Comparison of ENCODE assay signal across 19 cellular contexts in the genomic region with DNA sequence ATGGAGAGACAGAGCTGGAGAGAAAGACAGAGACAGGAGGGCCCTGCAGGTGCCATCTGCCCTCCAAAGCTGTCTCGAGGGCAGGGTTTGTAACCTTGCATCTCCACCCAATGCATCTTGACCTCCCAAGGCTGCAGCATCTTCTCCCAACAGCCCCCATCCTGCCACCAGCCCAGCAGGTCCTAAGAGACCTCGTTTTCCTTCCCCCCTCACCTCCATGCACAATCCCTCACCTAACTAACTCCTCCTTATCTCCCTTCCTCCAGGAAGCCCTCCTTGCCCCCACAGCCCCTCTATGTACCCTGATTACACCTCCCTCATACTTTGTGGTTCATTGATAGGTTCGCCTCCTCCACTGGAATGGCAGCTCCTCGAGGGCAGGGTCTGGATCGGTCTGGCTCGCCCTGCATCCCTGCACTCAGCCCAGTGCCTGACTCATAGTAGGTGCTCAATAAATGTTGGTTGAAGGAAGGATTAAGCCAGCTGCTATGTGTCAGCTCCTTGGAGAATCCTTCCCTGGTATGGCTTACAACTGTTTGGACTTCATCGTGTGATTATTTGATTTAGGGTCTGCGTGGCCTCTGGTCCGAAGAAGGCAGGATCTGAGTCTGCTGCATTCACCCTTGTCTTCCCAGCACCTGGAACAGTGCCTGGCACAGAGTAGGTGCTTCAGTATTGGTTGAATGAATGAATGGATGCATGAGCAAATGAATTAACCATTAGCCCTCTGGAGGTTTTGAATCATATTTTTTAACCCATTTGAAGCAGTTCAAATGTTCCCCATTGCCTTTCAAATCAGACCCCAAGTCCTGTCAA.
DNase-seq lines count a peak whose midpoint lies in the region; ATAC-seq and TF ChIP-seq lines count a peak whose summit lies in the region.
"Had no signal": no experiment of that assay in that cellular context is flagged by ENCODE, and none has a peak within 500 bp of the region (broad histone marks: within the 10 kb centered on the region; RNA-seq: fewer than 3 reads in every experiment).

No MANE protein-coding gene starts in this region.

- no peak for TF ChIP-seq EP300 in sigmoid colon (IDR thresholded peaks at IDR 0.05)

- no peaks in the 10 kb centered on the region for H4K20me1 ChIP-seq in osteoblast (ENCODE audit: insufficient read depth, low read length)

- WGBS in heart left ventricle, 4 donors: 86 to 92% (median 89%) methylated on average over 9 of the region's 9 CpGs
- 84 to 86% methylated on average over 9 of the region's 9 CpGs for WGBS in sigmoid colon, 2 donors

- H3K79me2 ChIP-seq in osteoblast (ENCODE audit: insufficient read depth, low read length): no peaks in the 10 kb centered on the region

- H3K4me3 ChIP-seq in left ventricle myocardium inferior (no peak overlapping the region), heart left ventricle (no peak overlapping the region), sigmoid colon (no peak overlapping the region), uterus (no peak overlapping the region), osteoblast (ENCODE audit: insufficient read depth, low read length) (no peak overlapping the region)
- H3K4me3 ChIP-seq: GM23338 had no signal

- H3K27ac ChIP-seq in left ventricle myocardium inferior (replicated peaks) (peak overlapping the region; percentile 50), heart left ventricle (peak overlapping the region in 2 of 12 donors; percentile 5 to 66), sigmoid colon (peak overlapping the region in 3 of 4 donors; percentile 49 to 80 (median 56)), uterus (peak overlapping the region; percentile 38 to 49), osteoblast (ENCODE audit: low read depth, low read length) (no peak overlapping the region)

- H3K4me2 ChIP-seq in osteoblast (ENCODE audit: insufficient read depth, low read length): no peak overlapping the region
- H3K4me2 ChIP-seq: GM23338 had no signal

- H3K9me3 ChIP-seq in left ventricle myocardium inferior (replicated peaks): no peaks in the 10 kb centered on the region
- H3K9me3 ChIP-seq in heart left ventricle: no peaks in the 10 kb centered on the region
- H3K9me3 ChIP-seq in sigmoid colon: no peaks in the 10 kb centered on the region
- H3K9me3 ChIP-seq in uterus: no peaks in the 10 kb centered on the region
- H3K9me3 ChIP-seq in osteoblast (ENCODE audit: low read depth, low read length): no peaks in the 10 kb centered on the region

- ATAC-seq in heart left ventricle: no peak
- ATAC-seq: GM23338 had no signal

- no peak overlapping the region for H2AFZ ChIP-seq in osteoblast (ENCODE audit: low read length)
- H2AFZ ChIP-seq: GM23338 had no signal

- TF ChIP-seq CTCF in left ventricle myocardium inferior (IDR thresholded peaks at IDR 0.05; ENCODE audit: borderline replicate concordance) (no peak), heart left ventricle (IDR thresholded peaks at IDR 0.05) (no peak), sigmoid colon (IDR thresholded peaks at IDR 0.05) (no peak), uterus (IDR thresholded peaks at IDR 0.05) (no peak), osteoblast (IDR thresholded peaks at IDR 0.05; ENCODE audit: extremely low read depth, low read depth, low read length) (no peak)

- intact Hi-C loops in left ventricle myocardium inferior (cut with micrococcal nuclease): no loop called here
- intact Hi-C loops in heart left ventricle (cut with DNase I): loop anchor here in 7 of 10 donors (5.0 to 10.0 kb wide), 3 partner anchors 50 to 58 kb away; no protein-coding TSS in a partner anchor
- intact Hi-C loops in sigmoid colon (cut with DNase I): no loop called here
- intact Hi-C loops in uterus (cut with DNase I; ENCODE audit: low total_unique reads): no loop called here

- no peaks in the 10 kb centered on the region for H3K27me3 ChIP-seq in left ventricle myocardium inferior (ENCODE audit: low read depth)
- no peaks in the 10 kb centered on the region for H3K27me3 ChIP-seq in heart left ventricle
- no peaks in the 10 kb centered on the region for H3K27me3 ChIP-seq in sigmoid colon
- H3K27me3 ChIP-seq in uterus: no peaks in the 10 kb centered on the region
- peaks cover 7% of the 10 kb centered on the region for H3K27me3 ChIP-seq in osteoblast (ENCODE audit: insufficient read depth, low read length)

- peaks cover 64% of the 10 kb centered on the region for H3K4me1 ChIP-seq in left ventricle myocardium inferior
- H3K4me1 ChIP-seq in heart left ventricle: peaks cover 3 to 53% (median 23%) of the 10 kb centered on the region in 12 donors
- H3K4me1 ChIP-seq in sigmoid colon: peaks cover 0 to 31% (median 27%) of the 10 kb centered on the region in 4 donors
- H3K4me1 ChIP-seq in uterus: no peaks in the 10 kb centered on the region
- H3K4me1 ChIP-seq in osteoblast (ENCODE audit: insufficient read depth, low read length): peaks cover 6% of the 10 kb centered on the region

- TF ChIP-seq POLR2A in heart left ventricle (IDR thresholded peaks at IDR 0.05) (no peak), sigmoid colon (IDR thresholded peaks at IDR 0.05) (no peak), uterus (IDR thresholded peaks at IDR 0.05) (no peak)

- DNase-seq in left ventricle myocardium inferior (no peak), heart left ventricle (no peak), islet precursor cell (peak; percentile 48), sigmoid colon (no peak), uterus (no peak), medulla oblongata (ENCODE audit: extremely low spot score) (no peak), osteoblast (ENCODE audit: insufficient read length, low spot score, missing footprints) (no peak)
- DNase-seq in central memory CD4-positive, alpha-beta T cell: no peak
- DNase-seq: 8988T, DMS79 treated with DMSO at 0.1 percent for 48 hours, KBM-7, MV-4-11, NCI-H1417 treated with DMSO at 0.1 percent for 48 hours, NCI-H2029, NCI-H2171 treated with DMSO at 0.1 percent for 48 hours, NCI-H446 treated with DMSO at 0.1 percent for 48 hours, NCI-H748 treated with DMSO at 0.1 percent for 48 hours, PC-3 had no signal

- H3K36me3 ChIP-seq in left ventricle myocardium inferior (no peaks in the 10 kb centered on the region), heart left ventricle (no peaks in the 10 kb centered on the region), sigmoid colon (no peaks in the 10 kb centered on the region), uterus (no peaks in the 10 kb centered on the region), osteoblast (ENCODE audit: insufficient read depth, low read length) (no peaks in the 10 kb centered on the region)

Comparison
In these comparisons a context has a peak if more than half of its experiments do, and no peak if none do; other contexts are left out.
1. intact Hi-C loops: an anchor here in heart left ventricle (5.0 to 10.0 kb wide); none called in left ventricle myocardium inferior, sigmoid colon and uterus.